15 cellular contexts compared by ENCODE assay signal in the genomic region with DNA sequence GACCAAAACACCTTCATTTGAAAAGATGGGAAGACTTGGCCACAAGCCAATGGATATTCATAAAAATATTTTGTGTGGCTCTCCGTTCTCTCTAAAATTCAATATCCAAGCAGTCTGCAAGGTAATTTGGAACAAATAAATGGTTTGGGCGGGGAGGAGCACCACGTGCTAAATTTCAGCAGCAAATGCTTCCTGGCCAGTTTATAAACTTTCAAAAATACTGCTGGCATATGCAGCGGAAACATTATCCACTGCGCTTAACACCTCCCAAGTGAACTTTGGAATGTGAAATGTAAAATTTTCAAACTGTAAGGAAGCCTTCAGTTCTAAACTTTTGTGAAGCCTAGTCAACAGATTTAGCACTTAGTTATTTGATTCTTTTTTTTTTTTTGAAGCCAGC.
"Had no signal": no experiment of that assay in that cellular context is flagged by ENCODE, and none has a peak within 500 bp of the region (broad histone marks: within the 10 kb centered on the region; RNA-seq: fewer than 3 reads in every experiment).

No MANE protein-coding gene starts in this region.

- H3K27ac Mint-ChIP-seq: activated CD4-positive, alpha-beta memory T cell treated with anti-CD3 and anti-CD28 coated beads, Interleukin-2, amount 10 ng/mL, durations not matched to agents 7 days and 5 days; activated naive CD8-positive, alpha-beta T cell treated with anti-CD3 and anti-CD28 coated beads, Interleukin-2, amount 50 U/mL, for 24 hours; natural killer cell; progenitor cell of endocrine pancreas had no signal

- H3K9me3 Mint-ChIP-seq: activated CD4-positive, alpha-beta memory T cell treated with anti-CD3 and anti-CD28 coated beads, Interleukin-2, amount 10 ng/mL, durations not matched to agents 7 days and 5 days; activated naive CD8-positive, alpha-beta T cell treated with anti-CD3 and anti-CD28 coated beads, Interleukin-2, amount 50 U/mL, for 24 hours; natural killer cell had no signal

- H3K27me3 Mint-ChIP-seq: progenitor cell of endocrine pancreas had no signal

- H3K4me1 Mint-ChIP-seq: activated CD4-positive, alpha-beta memory T cell treated with anti-CD3 and anti-CD28 coated beads, Interleukin-2, amount 10 ng/mL, durations not matched to agents 7 days and 5 days; activated naive CD8-positive, alpha-beta T cell treated with anti-CD3 and anti-CD28 coated beads, Interleukin-2, amount 50 U/mL, for 24 hours; natural killer cell had no signal

- H3K4me3 ChIP-seq: mucosa of descending colon, SJCRH30 had no signal

- ATAC-seq: activated naive CD8-positive, alpha-beta T cell treated with anti-CD3 and anti-CD28 coated beads, Interleukin-2, amount 50 U/mL, for 24 hours; mucosa of descending colon; natural killer cell had no signal

- H3K4me1 ChIP-seq: SJCRH30 had no signal

- H3K27me3 ChIP-seq: SJCRH30 had no signal

- H3K27ac ChIP-seq: SJCRH30 had no signal

- DNase-seq: activated CD4-positive, alpha-beta memory T cell treated with anti-CD3 and anti-CD28 coated beads, Interleukin-2, amount 10 ng/mL, durations not matched to agents 7 days and 5 days; activated CD4-positive, alpha-beta T cell treated with anti-CD3 and anti-CD28 coated beads for 1 hour; activated naive CD4-positive, alpha-beta T cell; activated naive CD8-positive, alpha-beta T cell treated with anti-CD3 and anti-CD28 coated beads, Interleukin-2, amount 50 U/mL, for 24 hours; central memory CD4-positive, alpha-beta T cell; effector memory CD4-positive, alpha-beta T cell; mucosa of descending colon; natural killer cell; nucleus accumbens; SJCRH30; stimulated activated CD4-positive, alpha-beta T cell treated with anti-CD3 and anti-CD28 coated beads, Interleukin-2, amount 100 ng/mL, for 48 hours; stimulated activated naive CD4-positive, alpha-beta T cell treated with Interleukin-2 at 50 U/mL for 16 hours; SW 1271; T-helper 9 cell had no signal

- H3K4me3 Mint-ChIP-seq: activated CD4-positive, alpha-beta memory T cell treated with anti-CD3 and anti-CD28 coated beads, Interleukin-2, amount 10 ng/mL, durations not matched to agents 7 days and 5 days; activated naive CD8-positive, alpha-beta T cell treated with anti-CD3 and anti-CD28 coated beads, Interleukin-2, amount 50 U/mL, for 24 hours; natural killer cell had no signal

- H3K36me3 Mint-ChIP-seq: natural killer cell had no signal

- H3K9me3 ChIP-seq: mucosa of descending colon, SJCRH30 had no signal
